Comparison of ENCODE assay signal across 27 cellular contexts in the genomic region with DNA sequence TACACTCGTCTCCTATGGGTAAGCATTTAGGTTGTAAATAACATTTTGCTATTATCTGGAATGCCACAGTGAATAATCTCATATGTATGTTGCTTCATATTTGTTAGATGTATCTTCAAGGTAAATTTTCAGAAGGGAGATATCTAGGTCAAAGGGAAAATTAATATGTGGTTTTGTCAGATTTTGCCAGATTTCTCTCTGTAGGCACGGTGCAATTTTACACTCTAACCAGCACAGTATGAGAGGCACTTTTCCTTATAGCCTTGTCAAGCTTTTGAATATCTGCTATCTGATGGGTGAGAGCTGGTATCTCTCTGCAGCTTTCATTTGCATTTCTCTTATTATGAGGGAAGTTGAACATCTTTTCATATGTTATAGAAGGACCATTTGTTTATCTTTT.
A peak's percentile ranks its signal among the peaks of the same experiment; 100 is the strongest.
DNase-seq lines count a peak whose midpoint lies in the region; ATAC-seq, FAIRE-seq and TF ChIP-seq lines count a peak whose summit lies in the region.
"Had no signal": no experiment of that assay in that cellular context is flagged by ENCODE, and none has a peak within 500 bp of the region (broad histone marks: within the 10 kb centered on the region; RNA-seq: fewer than 3 reads in every experiment).

No MANE protein-coding gene starts in this region.

- H4K91ac ChIP-seq in H1 (replicated peaks; ENCODE audit: insufficient read length, low read length): no peak overlapping the region

- H3K36me3 ChIP-seq in H1 (ENCODE audit: control insufficient read depth in 2 of 4, insufficient read depth in 4 of 4, low read length in 3 of 4) (no peaks in the 10 kb centered on the region), thoracic aorta (no peaks in the 10 kb centered on the region)
- H3K36me3 ChIP-seq: SJSA1 had no signal

- no peak overlapping the region for H3K9ac ChIP-seq in H1 (replicated peaks in 1 of 4; ENCODE audit: extremely low read depth in 1 of 4, low read depth in 3 of 4, low read length in 3 of 4)

- H2BK15ac ChIP-seq in H1 (ENCODE audit: low read length): no peak overlapping the region

- H3K27me3 Mint-ChIP-seq in activated T-cell treated with anti-CD3 and anti-CD28 coated beads, Interleukin-2, amount 50 U/mL, for 24 hours: no peaks in the 10 kb centered on the region
- no peaks in the 10 kb centered on the region for H3K27me3 Mint-ChIP-seq in activated CD8-positive, alpha-beta T cell treated with anti-CD3 and anti-CD28 coated beads for 36 hours

- no peak overlapping the region for H3K56ac ChIP-seq in H1 (replicated peaks; ENCODE audit: insufficient read length, low read depth, low read length)

- no peak for DNase-seq in activated T-cell treated with anti-CD3 and anti-CD28 coated beads, Interleukin-2, amount 50 U/mL, for 24 hours
- no peak for DNase-seq in activated T-cell treated with anti-CD3 and anti-CD28 coated beads, Interleukin-2, amount 50 U/mL, for 48 hours
- no peak for DNase-seq in activated CD8-positive, alpha-beta T cell treated with anti-CD3 and anti-CD28 coated beads for 36 hours
- DNase-seq in H1 (ENCODE audit: low read depth in 1 of 2, low spot score in 2 of 2) (no peak), thoracic aorta (ENCODE audit: low spot score) (no peak), GM10266 (ENCODE audit: extremely low spot score) (no peak), DMS53 treated with DMSO at 0.1 percent for 48 hours (lab: John Stamatoyannopoulos, UW; ENCODE audit: unreplicated experiment) (no peak)
- DNase-seq: activated CD4-positive, alpha-beta T cell treated with anti-CD3 and anti-CD28 coated beads for 1 hour; cerebellar nuclear complex; COR-L47; DMS79 treated with DMSO at 0.1 percent for 48 hours; GOT3; hypothalamus; Kasumi-1; mesenchymal stem cell; NCI-H1436 treated with DMSO at 0.1 percent for 48 hours; NCI-H2107; NCI-H774; occipital lobe; psoas muscle; stimulated activated CD4-positive, alpha-beta T cell treated with anti-CD3 and anti-CD28 coated beads, Interleukin-4, amount 100 ng/mL, for 4 hours; stimulated activated naive CD4-positive, alpha-beta T cell treated with Interleukin-2 at 50 U/mL for 16 hours had no signal

- no peak overlapping the region for H3K4ac ChIP-seq in H1 (replicated peaks; ENCODE audit: insufficient read length, low read depth, low read length)

- peaks cover 84% of the 10 kb centered on the region for H3K36me3 Mint-ChIP-seq in activated T-cell treated with anti-CD3 and anti-CD28 coated beads, Interleukin-2, amount 50 U/mL, for 24 hours (ENCODE audit: low read depth)
- peaks cover 40% of the 10 kb centered on the region for H3K36me3 Mint-ChIP-seq in activated CD8-positive, alpha-beta T cell treated with anti-CD3 and anti-CD28 coated beads for 36 hours (ENCODE audit: low read depth)

- no peaks in the 10 kb centered on the region for H3K23me2 ChIP-seq in H1 (ENCODE audit: low read depth, low read length)

- H3K27ac Mint-ChIP-seq in activated T-cell treated with anti-CD3 and anti-CD28 coated beads, Interleukin-2, amount 50 U/mL, for 24 hours: peak overlapping the region; percentile 42
- H3K27ac Mint-ChIP-seq in activated CD8-positive, alpha-beta T cell treated with anti-CD3 and anti-CD28 coated beads for 36 hours: peak overlapping the region; percentile 29
- H3K27ac Mint-ChIP-seq: T-helper 1 cell treated with Interleukin-12 subunit alpha and Interleukin-12 subunit beta and Interleukin-4 antibody, amounts not matched to agents 30 μg/mL and 1 μg/mL, for 36 hours had no signal

- CTCF ChIA-PET in activated CD8-positive, alpha-beta T cell treated with anti-CD3 and anti-CD28 coated beads for 36 hours (lab: Charles Lee): interaction anchor here (1.3 kb wide), 1 partner anchor 11 kb away, joined by 7 read pairs; no protein-coding TSS in a partner anchor
- CTCF ChIA-PET in H1 (lab: Charles Lee; ENCODE audit: partially characterized antibody): interaction anchor here (1.0 kb wide), 1 partner anchor 11 kb away, joined by 4 read pairs; no protein-coding TSS in a partner anchor

- no peak for TF ChIP-seq CTCF in activated CD8-positive, alpha-beta T cell treated with anti-CD3 and anti-CD28 coated beads for 36 hours (IDR thresholded peaks at IDR 0.05)
- TF ChIP-seq CTCF in H1 (IDR thresholded peaks at IDR 0.05; ENCODE audit: control extremely low read depth in 1 of 3, insufficient read depth in 1 of 3, low read depth in 1 of 3, low read length in 3 of 3) (no peak), thoracic aorta (IDR thresholded peaks at IDR 0.05) (no peak), GM10266 (IDR thresholded peaks at IDR 0.05; ENCODE audit: control insufficient read depth, insufficient read depth, low read depth, missing control alignments) (no peak)

- no peak for TF ChIP-seq RAD21 in H1 (IDR thresholded peaks at IDR 0.05 in 1 of 2, conservative IDR thresholded peaks at IDR 0.05 in 1 of 2; ENCODE audit: low read depth in 2 of 2, low read length in 2 of 2)

- H3K4me1 Mint-ChIP-seq in activated T-cell treated with anti-CD3 and anti-CD28 coated beads, Interleukin-2, amount 50 U/mL, for 24 hours (ENCODE audit: low read depth): peaks cover 18% of the 10 kb centered on the region
- H3K4me1 Mint-ChIP-seq in activated CD8-positive, alpha-beta T cell treated with anti-CD3 and anti-CD28 coated beads for 36 hours (ENCODE audit: low read depth): peaks cover 12% of the 10 kb centered on the region

- H2AK5ac ChIP-seq in H1 (ENCODE audit: low read depth, low read length): no peak overlapping the region

- H3K27ac ChIP-seq in H1 (ENCODE audit: low read depth, low read length) (no peak overlapping the region), thoracic aorta (no peak overlapping the region)
- H3K27ac ChIP-seq: psoas muscle, SJSA1 had no signal

- no peak overlapping the region for H3K23ac ChIP-seq in H1 (ENCODE audit: insufficient read length)

- ATAC-seq in activated CD8-positive, alpha-beta T cell treated with anti-CD3 and anti-CD28 coated beads for 36 hours: no peak
- ATAC-seq in thoracic aorta (ENCODE audit: insufficient number of reproducible peaks, low FRiP score, low read depth) (peak; percentile 34), HG02623 (IDR thresholded peaks at IDR 0.05; ENCODE audit: unreplicated experiment) (no peak)
- ATAC-seq: left lobe of liver, psoas muscle had no signal

- no peak overlapping the region for H3K18ac ChIP-seq in H1 (ENCODE audit: extremely low read depth, low read length)

- H3K79me1 ChIP-seq in H1 (ENCODE audit: low read depth, low read length): no peaks in the 10 kb centered on the region

- WGBS in H1 (ENCODE audit: extremely low coverage in 1 of 2, insufficient coverage in 1 of 2, insufficient read length in 1 of 2, insufficient replicate concordance in 2 of 2, low coverage in 1 of 2, low lambda C conversion rate in 2 of 2, missing lambda C conversion rate in 1 of 2), 2 experiments: 92% methylated on average over 2 of the region's 2 CpGs; no CpG with 5 or more reads in 1 of the 2 experiments

- intact Hi-C loops in activated CD8-positive, alpha-beta T cell treated with anti-CD3 and anti-CD28 coated beads for 36 hours (cut with micrococcal nuclease): no loop called here

- H3K27me3 ChIP-seq in H1 (replicated peaks in 1 of 4; ENCODE audit: control insufficient read depth in 3 of 4, extremely low read depth in 1 of 4, insufficient read depth in 3 of 4, low read length in 3 of 4): no peaks in the 10 kb centered on the region
- H3K27me3 ChIP-seq in thoracic aorta (replicated peaks; ENCODE audit: insufficient read depth): no peaks in the 10 kb centered on the region
- H3K27me3 ChIP-seq: SJSA1 had no signal

- H4K20me1 ChIP-seq in H1 (replicated peaks in 1 of 2; ENCODE audit: control insufficient read depth in 1 of 2, insufficient read depth in 2 of 2, low read length in 2 of 2): no peaks in the 10 kb centered on the region

- no peak overlapping the region for H3K4me3 Mint-ChIP-seq in activated T-cell treated with anti-CD3 and anti-CD28 coated beads, Interleukin-2, amount 50 U/mL, for 24 hours
- H3K4me3 Mint-ChIP-seq in activated CD8-positive, alpha-beta T cell treated with anti-CD3 and anti-CD28 coated beads for 36 hours: no peak overlapping the region
- H3K4me3 Mint-ChIP-seq: T-helper 1 cell treated with Interleukin-12 subunit alpha and Interleukin-12 subunit beta and Interleukin-4 antibody, amounts not matched to agents 30 μg/mL and 1 μg/mL, for 36 hours had no signal

- POLR2A ChIA-PET in activated CD8-positive, alpha-beta T cell treated with anti-CD3 and anti-CD28 coated beads for 36 hours (lab: Charles Lee): no interaction called here
- POLR2A ChIA-PET in H1 (lab: Charles Lee; ENCODE audit: partially characterized antibody): no interaction called here

- H2BK5ac ChIP-seq in H1 (ENCODE audit: low read depth, low read length): no peak overlapping the region

- H3K14ac ChIP-seq in H1 (ENCODE audit: insufficient read length): no peak overlapping the region

- H3K4me3 ChIP-seq in H1 (ENCODE audit: extremely low read depth in 1 of 4, insufficient read depth in 2 of 4, low read depth in 3 of 4, low read length in 4 of 4) (no peak overlapping the region), thoracic aorta (no peak overlapping the region)
- H3K4me3 ChIP-seq: psoas muscle, SJSA1 had no signal

- FAIRE-seq in H1 (lab: Jason Lieb, UNC): peak; percentile 55
- FAIRE-seq: A204.1 had no signal

- no peak overlapping the region for H2AFZ ChIP-seq in H1 (ENCODE audit: low read length)

- no peak for TF ChIP-seq POLR2A in H1 (IDR thresholded peaks at IDR 0.05; ENCODE audit: control extremely low read depth in 1 of 2, low read depth in 2 of 2, low read length in 2 of 2)

- H3K9me3 ChIP-seq in H1 (ENCODE audit: insufficient read depth in 2 of 2, low read depth in 1 of 2, low read length in 1 of 2) (no peaks in the 10 kb centered on the region), thoracic aorta (no peaks in the 10 kb centered on the region)
- H3K9me3 ChIP-seq: psoas muscle, SJSA1 had no signal

- H2BK12ac ChIP-seq in H1 (ENCODE audit: low read depth, low read length): no peak overlapping the region

- H4K8ac ChIP-seq in H1 (ENCODE audit: extremely low read depth, insufficient read depth, low read length): no peak overlapping the region

- no peak overlapping the region for H2BK120ac ChIP-seq in H1 (replicated peaks; ENCODE audit: low read depth, low read length)

- H3K9me3 Mint-ChIP-seq in activated T-cell treated with anti-CD3 and anti-CD28 coated beads, Interleukin-2, amount 50 U/mL, for 24 hours: no peaks in the 10 kb centered on the region
- H3K9me3 Mint-ChIP-seq in activated CD8-positive, alpha-beta T cell treated with anti-CD3 and anti-CD28 coated beads for 36 hours: no peaks in the 10 kb centered on the region
- H3K9me3 Mint-ChIP-seq: T-helper 1 cell treated with Interleukin-12 subunit alpha and Interleukin-12 subunit beta and Interleukin-4 antibody, amounts not matched to agents 30 μg/mL and 1 μg/mL, for 36 hours had no signal

- no peak overlapping the region for H3K4me2 ChIP-seq in H1 (ENCODE audit: insufficient read depth in 1 of 2, low read depth in 2 of 2, low read length in 2 of 2)

- peaks cover 0 to 2% (median 0%) of the 10 kb centered on the region in 4 experiments; a peak in 1 of 7 replicates for H3K4me1 ChIP-seq in H1 (replicated peaks in 1 of 4; ENCODE audit: control insufficient read depth in 3 of 4, insufficient read depth in 4 of 4, low read length in 3 of 4)
- H3K4me1 ChIP-seq in thoracic aorta (ENCODE audit: control insufficient read depth in 1 of 2, low read depth in 2 of 2): peaks cover 5 to 12% of the 10 kb centered on the region in 2 donors
- H3K4me1 ChIP-seq: psoas muscle had no signal

- no peaks in the 10 kb centered on the region for H3K79me2 ChIP-seq in H1 (ENCODE audit: control insufficient read depth in 1 of 2, insufficient read depth in 2 of 2, low read length in 2 of 2)

- no peak for TF ChIP-seq EP300 in H1 (IDR thresholded peaks at IDR 0.05; ENCODE audit: borderline replicate concordance in 1 of 2, low read depth in 2 of 2, low read length in 2 of 2)

- no peak overlapping the region for H4K5ac ChIP-seq in H1 (ENCODE audit: insufficient read length, low read depth, low read length)

- no peak overlapping the region for H2BK20ac ChIP-seq in H1 (ENCODE audit: low read length)
